ENCODE assay signal across 8 cellular contexts in genomic region chr20:63627129-63627699, GRCh38. TPM values are rescaled to one million over a fixed set of nuclear protein-coding genes. Genes with fewer than 3 reads are reported as not detected.
DNase-seq lines count a peak whose midpoint lies in the region; ATAC-seq lines count a peak whose summit lies in the region.

No MANE protein-coding gene starts in this region.

- ATAC-seq in GM19468 (IDR thresholded peaks at IDR 0.05; ENCODE audit: extremely low read depth, unreplicated experiment) = peak; percentile 56

- peak overlapping the region; percentile 67 for H3K27ac ChIP-seq in mesodermal cell (ENCODE audit: low read depth, low read length, severe bottlenecking)

- H3K9me3 ChIP-seq in endocrine pancreas (ENCODE audit: control insufficient read depth, low read length) = no peaks in the 10 kb centered on the region
- no peaks in the 10 kb centered on the region for H3K9me3 ChIP-seq in mesodermal cell (ENCODE audit: control insufficient read depth, low read length)

- 0% methylated on average over 32 to 45 of the region's 64 CpGs for WGBS in mesodermal cell (ENCODE audit: insufficient coverage in 2 of 2), 2 experiments

- no peaks in the 10 kb centered on the region for H3K27me3 ChIP-seq in endocrine pancreas (ENCODE audit: control insufficient read depth, insufficient read depth, low read length)

- H3K36me3 ChIP-seq in endocrine pancreas (ENCODE audit: control insufficient read depth, insufficient read depth, low read length) (no peaks in the 10 kb centered on the region), mesodermal cell (ENCODE audit: control insufficient read depth, insufficient read depth, low read length) (peaks cover 3% of the 10 kb centered on the region)

- peak overlapping the region; percentile 82 for H3K9ac ChIP-seq in endocrine pancreas (ENCODE audit: control insufficient read depth, insufficient read depth, low read length)

- H3K4me3 ChIP-seq in endocrine pancreas (ENCODE audit: control insufficient read depth, insufficient read depth, low read length) (no peak overlapping the region), mesodermal cell (ENCODE audit: extremely low read depth, insufficient read depth, low read length, poor library complexity, severe bottlenecking) (peak overlapping the region; percentile 83)

- DNase-seq in COLO829 (ENCODE audit: low spot score) (peak; percentile 95), HS-27A (ENCODE audit: low read depth) (peak; percentile 79), NOMO-1 treated with dmso at 0.1 percent for 144 hours (lab: John Stamatoyannopoulos, UW; ENCODE audit: unreplicated experiment) (peak; percentile 83)
- DNase-seq in activated CD8-positive, alpha-beta memory T cell treated with anti-CD3 and anti-CD28 coated beads, Interleukin-2, amount 50 U/mL, for 1 hour (ENCODE audit: extremely low read depth) = peak; percentile 80
- DNase-seq in stimulated activated CD8-positive, alpha-beta memory T cell treated with anti-CD3 and anti-CD28 coated beads, Interleukin-15, amount 100 ng/mL, for 24 hours (ENCODE audit: low read depth) = peak; percentile 92

- no peaks in the 10 kb centered on the region for H3K4me1 ChIP-seq in endocrine pancreas (ENCODE audit: control insufficient read depth, insufficient read depth, low read length)
- peaks cover 7% of the 10 kb centered on the region for H3K4me1 ChIP-seq in mesodermal cell (ENCODE audit: control insufficient read depth, insufficient read depth, low read length, poor library complexity, severe bottlenecking)

RNA-seq across cellular contexts. Expression of gene GMEB2, which starts 0.3 kb away (rescaled TPM):
- polyA plus RNA-seq in mesodermal cell (2013, experiment 1 of 2) = 10.8 TPM
- polyA plus RNA-seq in mesodermal cell (2013, experiment 2 of 2) = 8.0 TPM

RNA-seq across cellular contexts. Expression of gene STMN3, which starts 26.0 kb away (rescaled TPM):
- 26.6 TPM for polyA plus RNA-seq in mesodermal cell (2013, experiment 1 of 2)
- polyA plus RNA-seq in mesodermal cell (2013, experiment 2 of 2) = 21.9 TPM

RNA-seq across cellular contexts. Expression of gene RTEL1, which starts 30.9 kb away (rescaled TPM):
- polyA plus RNA-seq in mesodermal cell (2013, experiment 1 of 2) = 13.8 TPM
- 9.6 TPM for polyA plus RNA-seq in mesodermal cell (2013, experiment 2 of 2)

RNA-seq across cellular contexts. Expression of gene HELZ2, which starts 53.2 kb away (rescaled TPM):
- polyA plus RNA-seq in mesodermal cell (2013, experiment 1 of 2) = 21.1 TPM
- 14.2 TPM for polyA plus RNA-seq in mesodermal cell (2013, experiment 2 of 2)
